In the genomic region with DNA sequence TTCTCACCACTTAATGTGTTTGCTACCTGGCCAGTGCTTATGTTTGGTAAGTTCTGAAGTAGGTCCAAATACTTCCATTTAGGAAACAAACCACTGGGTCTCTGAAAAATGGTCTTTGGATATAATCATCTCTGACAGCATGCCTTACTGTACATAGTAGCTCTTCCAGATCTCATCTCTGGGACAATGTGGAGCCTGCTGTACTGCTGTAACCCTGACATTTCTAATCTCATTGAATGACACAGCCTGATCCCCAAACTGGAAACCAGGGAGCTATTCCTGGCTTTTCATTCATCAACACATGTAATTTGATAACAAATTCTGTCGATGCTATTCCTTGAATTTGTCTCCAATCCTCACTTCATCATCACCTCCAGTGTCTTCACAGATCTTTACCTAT, we compare ENCODE assay signal across 31 cellular contexts. TPM values are rescaled to one million over a fixed set of nuclear protein-coding genes. Genes with fewer than 3 reads are reported as not detected.
A peak's percentile ranks its signal among the peaks of the same experiment; 100 is the strongest.
DNase-seq lines count a peak whose midpoint lies in the region; ATAC-seq, FAIRE-seq and TF ChIP-seq lines count a peak whose summit lies in the region.
"Had no signal": no experiment of that assay in that cellular context is flagged by ENCODE, and none has a peak within 500 bp of the region (broad histone marks: within the 10 kb centered on the region; RNA-seq: fewer than 3 reads in every experiment).

No MANE protein-coding gene starts in this region.

- H3K27me3 ChIP-seq in left lung: no peaks in the 10 kb centered on the region
- H3K27me3 ChIP-seq: BE2C; BLaER1; BLaER1 treated with 17β-estradiol and CSF1 and Interleukin-3, amounts not matched to agents 10 nM and 100 nM had no signal

- peak; percentile 38 for FAIRE-seq in H54 (lab: Jason Lieb, UNC)
- FAIRE-seq: A204.1, A549, D721Med had no signal

- no peaks in the 10 kb centered on the region for H3K4me1 ChIP-seq in left lung
- H3K4me1 ChIP-seq: A549, Caco-2 had no signal

- no peaks in the 10 kb centered on the region for H3K36me3 ChIP-seq in left lung
- H3K36me3 ChIP-seq: BE2C, BLaER1 had no signal

- H3K4me3 ChIP-seq in left lung: no peak overlapping the region
- H3K4me3 ChIP-seq: A549; BLaER1; BLaER1 treated with 17β-estradiol and CSF1 and Interleukin-3, amounts not matched to agents 10 nM and 100 nM had no signal

- ATAC-seq in left ventricle myocardium superior (peak; percentile 29), Right ventricle myocardium inferior (no peak), left lung (no peak)
- ATAC-seq: A549; CD8-positive, alpha-beta T cell had no signal

- DNase-seq in left ventricle myocardium superior (no peak), Right ventricle myocardium inferior (ENCODE audit: missing footprints) (no peak), H54 (ENCODE audit: insufficient read length, low spot score) (no peak), left lung (no peak)
- DNase-seq: 8988T; ACHN; AML-193; BE2C; C1 segment of cervical spinal cord; Caco-2; Calu3; CD4-positive, alpha-beta memory T cell; CD4-positive, alpha-beta T cell; CD4-positive, CD25-positive, alpha-beta regulatory T cell; CD8-positive, alpha-beta memory T cell; CD8-positive, alpha-beta T cell; COR-L47; DMS 273 treated with DMSO at 0.1 percent for 48 hours; DMS153; DMS53; DMS79; DMS79 treated with DMSO at 0.1 percent for 48 hours; DND-41; EL had no signal

- no peaks in the 10 kb centered on the region for H3K9me3 ChIP-seq in left lung
- H3K9me3 ChIP-seq: A549, BE2C, BLaER1, Caco-2 had no signal

- no peak for TF ChIP-seq POLR2A in H54 (IDR thresholded peaks at IDR 0.05; ENCODE audit: low read depth, low read length)

- H3K27ac ChIP-seq in left lung: no peak overlapping the region
- H3K27ac ChIP-seq: 22Rv1, A549, BLaER1, C4-2B had no signal

- no peak for TF ChIP-seq CTCF in left lung (IDR thresholded peaks at IDR 0.05)

- intact Hi-C loops in left ventricle myocardium superior (cut with micrococcal nuclease): no loop called here
- intact Hi-C loops in Right ventricle myocardium inferior (cut with DNase I): no loop called here
- intact Hi-C loops in left lung (cut with DNase I): no loop called here

RNA-seq across cellular contexts. Expression of a gene that starts 23.5 kb away (rescaled TPM):
- total RNA-seq in left ventricle myocardium superior: 10.0 TPM
- 9.1 TPM for total RNA-seq in Right ventricle myocardium inferior
- total RNA-seq in left lung: 10 to 100 TPM; 21.0 to 28.9 TPM
